ENCODE assay signal across 29 cellular contexts in genomic region chr7:105642264-105642663, GRCh38.
"Had no signal": no experiment of that assay in that cellular context is flagged by ENCODE, and none has a peak within 500 bp of the region (broad histone marks: within the 10 kb centered on the region; RNA-seq: fewer than 3 reads in every experiment).

No MANE protein-coding gene starts in this region.

- H3K27ac ChIP-seq: breast epithelium, esophagus muscularis mucosa, foreskin keratinocyte, heart left ventricle, lower lobe of right lung, right lobe of liver, skin epidermis, upper lobe of left lung, vagina had no signal

- H3K4me3 ChIP-seq: breast epithelium, esophagus muscularis mucosa, heart left ventricle, lower lobe of right lung, mucosa of descending colon, right lobe of liver, skin epidermis, upper lobe of left lung, vagina had no signal

- H3K4me1 Mint-ChIP-seq: activated naive CD4-positive, alpha-beta T cell treated with anti-CD3 and anti-CD28 coated beads, Interleukin-2, amount 50 U/mL, for 24 hours; activated naive CD8-positive, alpha-beta T cell treated with anti-CD3 and anti-CD28 coated beads, Interleukin-2, amount 50 U/mL, for 24 hours; activated T-helper 17 cell treated with anti-CD3 and anti-CD28 coated beads, Interleukin-2, amount 50 U/mL, for 72 hours had no signal

- H3K9me3 ChIP-seq: breast epithelium, esophagus muscularis mucosa, heart left ventricle, lower lobe of right lung, mucosa of descending colon, right lobe of liver, upper lobe of left lung, vagina had no signal

- H3K9me3 Mint-ChIP-seq: activated CD4-positive, alpha-beta T cell treated with anti-CD3 and anti-CD28 coated beads, Interleukin-2, amount 10 ng/mL, durations not matched to agents 7 days and 5 days; activated CD8-positive, alpha-beta T cell treated with anti-CD3 and anti-CD28 coated beads for 36 hours; activated naive CD4-positive, alpha-beta T cell treated with anti-CD3 and anti-CD28 coated beads, Interleukin-2, amount 50 U/mL, for 24 hours; activated naive CD8-positive, alpha-beta T cell treated with anti-CD3 and anti-CD28 coated beads, Interleukin-2, amount 50 U/mL, for 24 hours; activated T-cell treated with anti-CD3 and anti-CD28 coated beads, Interleukin-2, amount 50 U/mL, for 4 hours; activated T-helper 17 cell treated with anti-CD3 and anti-CD28 coated beads, Interleukin-2, amount 50 U/mL, for 72 hours; natural killer cell treated with Interleukin-12 subunit alpha and Interleukin-12 subunit beta and Interleukin-15 and Interleukin-18, amount 100 ng/mL, for 72 hours; stimulated activated naive CD8-positive, alpha-beta T cell treated with anti-CD3 and anti-CD28 coated beads, Interleukin-15, Interleukin-2, amounts not matched to agents 100 ng/mL and 50 ng/mL, for 24 hours had no signal

- H3K27ac Mint-ChIP-seq: activated CD4-positive, alpha-beta T cell treated with anti-CD3 and anti-CD28 coated beads, Interleukin-2, amount 10 ng/mL, durations not matched to agents 7 days and 5 days; activated naive CD4-positive, alpha-beta T cell treated with anti-CD3 and anti-CD28 coated beads, Interleukin-2, amount 50 U/mL, for 24 hours; activated naive CD8-positive, alpha-beta T cell treated with anti-CD3 and anti-CD28 coated beads, Interleukin-2, amount 50 U/mL, for 24 hours; activated T-helper 17 cell treated with anti-CD3 and anti-CD28 coated beads, Interleukin-2, amount 50 U/mL, for 72 hours; natural killer cell treated with Interleukin-12 subunit alpha and Interleukin-12 subunit beta and Interleukin-15 and Interleukin-18, amount 100 ng/mL, for 72 hours; stimulated activated naive CD8-positive, alpha-beta T cell treated with anti-CD3 and anti-CD28 coated beads, Interleukin-15, Interleukin-2, amounts not matched to agents 100 ng/mL and 50 ng/mL, for 24 hours had no signal

- ATAC-seq: activated CD8-positive, alpha-beta T cell treated with anti-CD3 and anti-CD28 coated beads for 36 hours; activated naive CD8-positive, alpha-beta T cell treated with anti-CD3 and anti-CD28 coated beads, Interleukin-2, amount 50 U/mL, for 24 hours; activated T-cell treated with anti-CD3 and anti-CD28 coated beads, Interleukin-2, amount 50 U/mL, for 4 hours; activated T-helper 17 cell treated with anti-CD3 and anti-CD28 coated beads, Interleukin-2, amount 50 U/mL, for 72 hours; foreskin keratinocyte; heart left ventricle; left lobe of liver; lower lobe of right lung; mucosa of descending colon; natural killer cell treated with Interleukin-12 subunit alpha and Interleukin-12 subunit beta and Interleukin-15 and Interleukin-18, amount 100 ng/mL, for 72 hours; right lobe of liver had no signal

- H3K27me3 ChIP-seq: breast epithelium, esophagus muscularis mucosa, foreskin keratinocyte, heart left ventricle, right lobe of liver, upper lobe of left lung, vagina had no signal

- H3K4me1 ChIP-seq: breast epithelium, foreskin keratinocyte, lower lobe of right lung, right lobe of liver, upper lobe of left lung had no signal

- H3K27me3 Mint-ChIP-seq: activated CD4-positive, alpha-beta T cell treated with anti-CD3 and anti-CD28 coated beads, Interleukin-2, amount 10 ng/mL, durations not matched to agents 7 days and 5 days; activated CD8-positive, alpha-beta T cell treated with anti-CD3 and anti-CD28 coated beads for 36 hours; activated naive CD4-positive, alpha-beta T cell treated with anti-CD3 and anti-CD28 coated beads, Interleukin-2, amount 50 U/mL, for 24 hours; activated naive CD8-positive, alpha-beta T cell treated with anti-CD3 and anti-CD28 coated beads, Interleukin-2, amount 50 U/mL, for 24 hours; activated T-helper 17 cell treated with anti-CD3 and anti-CD28 coated beads, Interleukin-2, amount 50 U/mL, for 72 hours; natural killer cell treated with Interleukin-12 subunit alpha and Interleukin-12 subunit beta and Interleukin-15 and Interleukin-18, amount 100 ng/mL, for 72 hours; stimulated activated naive CD8-positive, alpha-beta T cell treated with anti-CD3 and anti-CD28 coated beads, Interleukin-15, Interleukin-2, amounts not matched to agents 100 ng/mL and 50 ng/mL, for 24 hours had no signal

- DNase-seq: activated CD4-positive, alpha-beta T cell treated with anti-CD3 and anti-CD28 coated beads for 1 hour; activated CD4-positive, alpha-beta T cell treated with anti-CD3 and anti-CD28 coated beads, Interleukin-2, amount 10 ng/mL, durations not matched to agents 7 days and 5 days; activated CD8-positive, alpha-beta T cell treated with anti-CD3 and anti-CD28 coated beads for 36 hours; activated gamma-delta T cell treated with Interleukin-2 at 50 U/mL for 16 hours; activated naive CD8-positive, alpha-beta T cell treated with anti-CD3 and anti-CD28 coated beads, Interleukin-2, amount 50 U/mL, for 24 hours; activated T-cell treated with anti-CD3 and anti-CD28 coated beads, Interleukin-2, amount 50 U/mL, for 4 hours; amygdala; central memory CD4-positive, alpha-beta T cell; foreskin keratinocyte; heart left ventricle; kidney glomerular epithelial cell; lower lobe of right lung; mesenchymal stem cell; mucosa of descending colon; posterior cingulate gyrus; right lobe of liver; stimulated activated CD4-positive, alpha-beta T cell treated with anti-CD3 and anti-CD28 coated beads, Interleukin-12 subunit alpha, Interleukin-12 subunit beta, amount 100 ng/mL, for 4 hours; stimulated activated CD4-positive, alpha-beta T cell treated with anti-CD3 and anti-CD28 coated beads, Interleukin-4, amount 100 ng/mL, for 1 hour; T1000; upper lobe of left lung had no signal

- H3K4me3 Mint-ChIP-seq: activated CD4-positive, alpha-beta T cell treated with anti-CD3 and anti-CD28 coated beads, Interleukin-2, amount 10 ng/mL, durations not matched to agents 7 days and 5 days; activated CD8-positive, alpha-beta T cell treated with anti-CD3 and anti-CD28 coated beads for 36 hours; activated naive CD4-positive, alpha-beta T cell treated with anti-CD3 and anti-CD28 coated beads, Interleukin-2, amount 50 U/mL, for 24 hours; activated naive CD8-positive, alpha-beta T cell treated with anti-CD3 and anti-CD28 coated beads, Interleukin-2, amount 50 U/mL, for 24 hours; activated T-cell treated with anti-CD3 and anti-CD28 coated beads, Interleukin-2, amount 50 U/mL, for 4 hours; activated T-helper 17 cell treated with anti-CD3 and anti-CD28 coated beads, Interleukin-2, amount 50 U/mL, for 72 hours; natural killer cell treated with Interleukin-12 subunit alpha and Interleukin-12 subunit beta and Interleukin-15 and Interleukin-18, amount 100 ng/mL, for 72 hours; stimulated activated naive CD8-positive, alpha-beta T cell treated with anti-CD3 and anti-CD28 coated beads, Interleukin-15, Interleukin-2, amounts not matched to agents 100 ng/mL and 50 ng/mL, for 24 hours had no signal

- H3K36me3 ChIP-seq: breast epithelium had no signal
